In the genomic region with DNA sequence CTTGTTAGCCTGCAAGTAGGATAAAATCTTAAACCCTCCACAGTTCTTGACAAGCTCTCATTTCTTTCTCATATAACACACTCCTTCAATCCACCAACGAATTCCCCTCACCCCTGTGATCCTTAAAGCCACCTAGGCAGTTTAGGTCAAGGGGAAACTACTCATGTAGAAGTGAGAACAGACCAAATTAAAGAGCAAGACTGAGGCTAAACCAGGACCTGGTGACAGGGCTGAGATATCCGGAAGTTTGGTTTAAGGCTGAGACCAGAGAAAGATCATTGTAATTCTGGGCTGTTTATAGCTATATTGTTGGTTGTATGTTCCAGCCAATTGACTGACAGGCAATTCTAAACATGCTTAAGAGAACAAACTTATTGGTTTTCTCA, we compare ENCODE assay signal across 23 cellular contexts. TPM values are rescaled to one million over a fixed set of nuclear protein-coding genes. Genes with fewer than 3 reads are reported as not detected.
DNase-seq lines count a peak whose midpoint lies in the region; ATAC-seq and TF ChIP-seq lines count a peak whose summit lies in the region.
"Had no signal": no experiment of that assay in that cellular context is flagged by ENCODE, and none has a peak within 500 bp of the region (broad histone marks: within the 10 kb centered on the region; RNA-seq: fewer than 3 reads in every experiment).

No MANE protein-coding gene starts in this region.

- no peaks in the 10 kb centered on the region for H4K20me1 ChIP-seq in OCI-LY3 (ENCODE audit: insufficient read depth, low read length)
- H4K20me1 ChIP-seq: BLaER1 had no signal

- H2AFZ ChIP-seq in OCI-LY3 (ENCODE audit: low read depth, low read length) = no peak overlapping the region; the same call in 1 of the 2 replicates

- WGBS in esophagus squamous epithelium, 2 donors = 53 to 56% methylated on average over 2 of the region's 2 CpGs

- no peak for TF ChIP-seq CTCF in OCI-LY3 (IDR thresholded peaks at IDR 0.05; ENCODE audit: low read depth, low read length)
- no peak for TF ChIP-seq CTCF in esophagus squamous epithelium (IDR thresholded peaks at IDR 0.05)
- no peak for TF ChIP-seq CTCF in brain microvascular endothelial cell (IDR thresholded peaks at IDR 0.05; ENCODE audit: low read depth, low read length, missing control alignments)

- H3K27me3 ChIP-seq in OCI-LY3 (ENCODE audit: low read depth, low read length) (peaks cover 3% of the 10 kb centered on the region; the same call in 1 of the 2 replicates), esophagus squamous epithelium (no peaks in the 10 kb centered on the region), brain microvascular endothelial cell (replicated peaks) (no peaks in the 10 kb centered on the region)
- H3K27me3 ChIP-seq: BLaER1, right atrium auricular region, spleen, testis had no signal

- H3K4me3 ChIP-seq in OCI-LY3 (ENCODE audit: low read length) (peak overlapping the region; percentile 32), esophagus squamous epithelium (no peak overlapping the region), brain microvascular endothelial cell (ENCODE audit: low read depth, low read length) (no peak overlapping the region)
- H3K4me3 ChIP-seq: BLaER1, right atrium auricular region, spleen, testis had no signal

- H3K36me3 ChIP-seq in OCI-LY3 (replicated peaks; ENCODE audit: low read depth, low read length) (no peaks in the 10 kb centered on the region), esophagus squamous epithelium (peaks cover 0 to 5% (median 0%) of the 10 kb centered on the region in 3 donors), brain microvascular endothelial cell (replicated peaks) (no peaks in the 10 kb centered on the region)
- H3K36me3 ChIP-seq: BLaER1, right atrium auricular region had no signal

- peak overlapping the region; percentile 75 for H3K4me2 ChIP-seq in OCI-LY3 (ENCODE audit: low read length)
- H3K4me2 ChIP-seq: BLaER1 had no signal

- H3K9ac ChIP-seq in OCI-LY3 (ENCODE audit: low read length) = peak overlapping the region; percentile 15; the same call in 1 of the 2 replicates
- H3K9ac ChIP-seq: BLaER1 had no signal

- peak overlapping the region; percentile 53 for H3K27ac ChIP-seq in OCI-LY3 (ENCODE audit: low read length)
- peak overlapping the region; percentile 28 to 90 (median 54) for H3K27ac ChIP-seq in esophagus squamous epithelium
- no peak overlapping the region for H3K27ac ChIP-seq in brain microvascular endothelial cell
- H3K27ac ChIP-seq: BLaER1, right atrium auricular region, spleen, testis had no signal

- TF ChIP-seq POLR2A in esophagus squamous epithelium (IDR thresholded peaks at IDR 0.05) = no peak

- in situ Hi-C loops in brain microvascular endothelial cell (cut with HindIII; ENCODE audit: low pct_ligation_motif_present, low sequenced_read_pairs) = no loop called here

- H3K4me1 ChIP-seq in OCI-LY3 (ENCODE audit: low read length) (peaks cover 25% of the 10 kb centered on the region), esophagus squamous epithelium (peaks cover 12 to 74% (median 37%) of the 10 kb centered on the region in 3 donors)
- H3K4me1 ChIP-seq: BLaER1 had no signal

- no peaks in the 10 kb centered on the region for H3K79me2 ChIP-seq in OCI-LY3 (ENCODE audit: low read length)

- H3K9me3 ChIP-seq in OCI-LY3 (ENCODE audit: insufficient read depth, low read length) (no peaks in the 10 kb centered on the region), esophagus squamous epithelium (no peaks in the 10 kb centered on the region)
- H3K9me3 ChIP-seq: BLaER1, right atrium auricular region, spleen, testis had no signal

- intact Hi-C loops in esophagus squamous epithelium (cut with DNase I) = no loop called here

- ATAC-seq in GM21529 (IDR thresholded peaks at IDR 0.05; ENCODE audit: unreplicated experiment) = peak; percentile 59
- ATAC-seq in HG02642 (IDR thresholded peaks at IDR 0.05; ENCODE audit: poor library complexity, unreplicated experiment) = no peak

- DNase-seq in esophagus squamous epithelium (lab: John Stamatoyannopoulos, UW) (no peak), retina (peak; percentile 38), UCSD-AML1 (lab: John Stamatoyannopoulos, UW; ENCODE audit: unreplicated experiment) (no peak), brain microvascular endothelial cell (no peak)
- no peak for DNase-seq in activated CD4-positive, CD25-positive, alpha-beta regulatory T cell (lab: John Stamatoyannopoulos, UW)
- DNase-seq: activated CD4-positive, alpha-beta T cell treated with anti-CD3 and anti-CD28 coated beads for 4 hours; activated naive CD4-positive, alpha-beta T cell treated with anti-CD3 and anti-CD28 coated beads, Interleukin-2, amount 50 U/mL, for 16 hours; activated T-cell treated with anti-CD3 and anti-CD28 coated beads, Interleukin-2, amount 50 U/mL, for 48 hours; amygdala; cortex of kidney; DMS79; GF-D8; naive B cell; NCI-H2081; stimulated activated CD4-positive, alpha-beta T cell treated with anti-CD3 and anti-CD28 coated beads, Interleukin-4, amount 100 ng/mL, for 1 hour; stimulated activated naive CD4-positive, alpha-beta T cell; testis had no signal

RNA-seq across cellular contexts. Expression of gene PTGR2, which starts 54.1 kb away (rescaled TPM):
- total RNA-seq in esophagus squamous epithelium = 10 to 100 TPM in 1 of 4 donors, 1 to 10 TPM in 3; 1.8 to 10.7 (median 6.2) TPM
